Comparison of ENCODE assay signal across 9 cellular contexts in genomic region chrX:53239474-53239873, GRCh38. TPM values are rescaled to one million over a fixed set of nuclear protein-coding genes. Genes with fewer than 3 reads are reported as not detected.
DNase-seq lines count a peak whose midpoint lies in the region; ATAC-seq and TF ChIP-seq lines count a peak whose summit lies in the region.
"Had no signal": no experiment of that assay in that cellular context is flagged by ENCODE, and none has a peak within 500 bp of the region (broad histone marks: within the 10 kb centered on the region; RNA-seq: fewer than 3 reads in every experiment).

No MANE protein-coding gene starts in this region.

- no peaks in the 10 kb centered on the region for H3K27me3 ChIP-seq in CD4-positive, alpha-beta T cell (ENCODE audit: control insufficient read depth, insufficient read depth, low read length)

- CTCF ChIA-PET in CD4-positive, alpha-beta T cell (lab: Charles Lee) = interaction anchor here (0.8 kb wide), 1 partner anchor 13 kb away, joined by 3 read pairs; no protein-coding TSS in a partner anchor

- H3K27ac Mint-ChIP-seq in CD4-positive, alpha-beta T cell = no peak overlapping the region
- no peak overlapping the region for H3K27ac Mint-ChIP-seq in activated CD4-positive, alpha-beta T cell treated with anti-CD3 and anti-CD28 coated beads, Interleukin-2, amount 10 ng/mL, durations not matched to agents 24 days and 14 days
- no peak overlapping the region for H3K27ac Mint-ChIP-seq in T-helper 17 cell

- intact Hi-C loops in CD4-positive, alpha-beta T cell (cut with DNase I, micrococcal nuclease) = no loop called here
- intact Hi-C loops in activated CD4-positive, alpha-beta T cell treated with anti-CD3 and anti-CD28 coated beads, Interleukin-2, amount 10 ng/mL, durations not matched to agents 24 days and 14 days (cut with micrococcal nuclease) = no loop called here

- H3K4me1 Mint-ChIP-seq in CD4-positive, alpha-beta T cell (ENCODE audit: low read depth) = no peaks in the 10 kb centered on the region
- H3K4me1 Mint-ChIP-seq in activated CD4-positive, alpha-beta T cell treated with anti-CD3 and anti-CD28 coated beads, Interleukin-2, amount 10 ng/mL, durations not matched to agents 24 days and 14 days = peaks cover 4% of the 10 kb centered on the region
- H3K4me1 Mint-ChIP-seq in T-helper 17 cell = peaks cover 5% of the 10 kb centered on the region

- H3K36me3 Mint-ChIP-seq in CD4-positive, alpha-beta T cell (ENCODE audit: low read depth) = no peaks in the 10 kb centered on the region
- no peaks in the 10 kb centered on the region for H3K36me3 Mint-ChIP-seq in activated CD4-positive, alpha-beta T cell treated with anti-CD3 and anti-CD28 coated beads, Interleukin-2, amount 10 ng/mL, durations not matched to agents 24 days and 14 days (ENCODE audit: low read depth)
- no peaks in the 10 kb centered on the region for H3K36me3 Mint-ChIP-seq in T-helper 17 cell (ENCODE audit: low read depth)

- H3K9me3 Mint-ChIP-seq in CD4-positive, alpha-beta T cell = no peaks in the 10 kb centered on the region
- no peaks in the 10 kb centered on the region for H3K9me3 Mint-ChIP-seq in activated CD4-positive, alpha-beta T cell treated with anti-CD3 and anti-CD28 coated beads, Interleukin-2, amount 10 ng/mL, durations not matched to agents 24 days and 14 days

- peak in 4 of 10 experiments; percentile 45 to 56 (median 50) for DNase-seq in CD4-positive, alpha-beta T cell
- DNase-seq in activated CD4-positive, alpha-beta T cell treated with anti-CD3 and anti-CD28 coated beads, Interleukin-2, amount 10 ng/mL, durations not matched to agents 24 days and 14 days = peak; percentile 63
- DNase-seq in iPS-NIHi11 (ENCODE audit: low spot score) = peak; percentile 37
- no peak for DNase-seq in T-helper 17 cell
- no peak for DNase-seq in midbrain (lab: John Stamatoyannopoulos, UW)

- no peak overlapping the region for H3K27ac ChIP-seq in CD4-positive, alpha-beta T cell (ENCODE audit: low read depth, low read length)
- H3K27ac ChIP-seq: epithelial cell of prostate had no signal

- TF ChIP-seq CTCF in CD4-positive, alpha-beta T cell (IDR thresholded peaks at IDR 0.05) = peak; percentile 39

- H3K9me3 ChIP-seq in CD4-positive, alpha-beta T cell (ENCODE audit: control insufficient read depth, low read length) = no peaks in the 10 kb centered on the region
- no peaks in the 10 kb centered on the region for H3K9me3 ChIP-seq in T-helper 17 cell (ENCODE audit: control insufficient read depth, low read length, poor library complexity, severe bottlenecking)

- peak; percentile 81 for ATAC-seq in CD4-positive, alpha-beta T cell (ENCODE audit: poor library complexity)
- ATAC-seq in HG03342 (IDR thresholded peaks at IDR 0.05; ENCODE audit: unreplicated experiment) = peak; percentile 73
- no peak for ATAC-seq in T-helper 17 cell
- no peak for ATAC-seq in GM19455 (IDR thresholded peaks at IDR 0.05; ENCODE audit: unreplicated experiment)
- no peak for ATAC-seq in HG02571 (IDR thresholded peaks at IDR 0.05; ENCODE audit: unreplicated experiment)

- POLR2A ChIA-PET in CD4-positive, alpha-beta T cell (lab: Charles Lee) = interaction anchor here (1.6 kb wide), 1 partner anchor 14 kb away, joined by 9 read pairs; no protein-coding TSS in a partner anchor

- no peaks in the 10 kb centered on the region for H3K27me3 Mint-ChIP-seq in CD4-positive, alpha-beta T cell
- H3K27me3 Mint-ChIP-seq in activated CD4-positive, alpha-beta T cell treated with anti-CD3 and anti-CD28 coated beads, Interleukin-2, amount 10 ng/mL, durations not matched to agents 24 days and 14 days = no peaks in the 10 kb centered on the region
- H3K27me3 Mint-ChIP-seq in T-helper 17 cell = no peaks in the 10 kb centered on the region

- no peak overlapping the region for H3K4me3 Mint-ChIP-seq in CD4-positive, alpha-beta T cell
- H3K4me3 Mint-ChIP-seq in activated CD4-positive, alpha-beta T cell treated with anti-CD3 and anti-CD28 coated beads, Interleukin-2, amount 10 ng/mL, durations not matched to agents 24 days and 14 days = no peak overlapping the region
- H3K4me3 Mint-ChIP-seq in T-helper 17 cell = no peak overlapping the region

RNA-seq across cellular contexts. Expression of gene KDM5C, which starts 14.5 kb away (rescaled TPM):
- 100 to 1,000 TPM; 236 to 237 TPM for total RNA-seq in CD4-positive, alpha-beta T cell
- total RNA-seq in activated CD4-positive, alpha-beta T cell treated with anti-CD3 and anti-CD28 coated beads, Interleukin-2, amount 10 ng/mL, durations not matched to agents 24 days and 14 days = 112 and 119 TPM in 2 replicates
- total RNA-seq in T-helper 17 cell = 100 to 1,000 TPM; 208 to 211 TPM

RNA-seq across cellular contexts. Expression of gene IQSEC2, which starts 41.9 kb away (rescaled TPM):
- 1 to 10 TPM in 1 of 2 experiments, under 1 TPM in 1; 0.85 to 2.2 TPM for total RNA-seq in CD4-positive, alpha-beta T cell
- total RNA-seq in activated CD4-positive, alpha-beta T cell treated with anti-CD3 and anti-CD28 coated beads, Interleukin-2, amount 10 ng/mL, durations not matched to agents 24 days and 14 days = 0.37 and 0.64 TPM in 2 replicates
- 1 to 10 TPM; 1.9 TPM for total RNA-seq in T-helper 17 cell

Comparison
In these comparisons a context has a peak if more than half of its experiments do, and no peak if none do; other contexts are left out.
1. ATAC-seq: peak in CD4-positive, alpha-beta T cell (single experiment) and HG03342 (single experiment); none in T-helper 17 cell (single experiment), GM19455 (single experiment) and HG02571 (single experiment).
2. DNase-seq: peak in activated CD4-positive, alpha-beta T cell treated with anti-CD3 and anti-CD28 coated beads, Interleukin-2, amount 10 ng/mL, durations not matched to agents 24 days and 14 days (single experiment) and iPS-NIHi11 (single experiment); none in T-helper 17 cell (0 of 3) and midbrain (single experiment).